ENCODE assay signal across 16 cellular contexts in genomic region chr7:111982804-111983203, GRCh38.
"Had no signal": no experiment of that assay in that cellular context is flagged by ENCODE, and none has a peak within 500 bp of the region (broad histone marks: within the 10 kb centered on the region; RNA-seq: fewer than 3 reads in every experiment).

No MANE protein-coding gene starts in this region.

- H3K27ac ChIP-seq: coronary artery, suprapubic skin had no signal

- DNase-seq: activated B cell treated with CpG ODN at 0.5 μM for 24 hours; activated CD4-positive, alpha-beta T cell treated with anti-CD3 and anti-CD28 coated beads, Interleukin-2, amount 10 ng/mL, durations not matched to agents 24 days and 14 days; activated naive CD4-positive, alpha-beta T cell treated with anti-CD3 and anti-CD28 coated beads, Interleukin-2, amount 50 U/mL, for 16 hours; activated T-cell treated with anti-CD3 and anti-CD28 coated beads for 4 hours; amniotic stem cell; effector memory CD4-positive, alpha-beta T cell; left cardiac atrium; mammary epithelial cell; naive thymus-derived CD4-positive, alpha-beta T cell; right cardiac atrium; stimulated activated CD4-positive, alpha-beta T cell treated with anti-CD3 and anti-CD28 coated beads, Interleukin-2, amount 100 ng/mL, for 48 hours; stimulated activated naive CD4-positive, alpha-beta T cell treated with Interleukin-2 at 50 U/mL for 16 hours; T-helper 2 cell had no signal

- H3K9me3 ChIP-seq: suprapubic skin had no signal

- H3K27me3 ChIP-seq: suprapubic skin had no signal

- H3K4me1 Mint-ChIP-seq: activated CD4-positive, alpha-beta T cell treated with anti-CD3 and anti-CD28 coated beads, Interleukin-2, amount 10 ng/mL, durations not matched to agents 24 days and 14 days; naive thymus-derived CD4-positive, alpha-beta T cell had no signal

- H3K27me3 Mint-ChIP-seq: activated B cell treated with CpG ODN at 0.5 μM for 24 hours, type B pancreatic cell had no signal

- H3K36me3 Mint-ChIP-seq: naive thymus-derived CD4-positive, alpha-beta T cell had no signal

- ATAC-seq: naive thymus-derived CD4-positive, alpha-beta T cell had no signal

- H3K4me3 Mint-ChIP-seq: activated B cell treated with CpG ODN at 0.5 μM for 24 hours; activated CD4-positive, alpha-beta T cell treated with anti-CD3 and anti-CD28 coated beads, Interleukin-2, amount 10 ng/mL, durations not matched to agents 24 days and 14 days; naive thymus-derived CD4-positive, alpha-beta T cell; type B pancreatic cell had no signal

- H3K4me3 ChIP-seq: coronary artery, suprapubic skin had no signal

- H3K27ac Mint-ChIP-seq: activated B cell treated with CpG ODN at 0.5 μM for 24 hours; activated CD4-positive, alpha-beta T cell treated with anti-CD3 and anti-CD28 coated beads, Interleukin-2, amount 10 ng/mL, durations not matched to agents 24 days and 14 days; naive thymus-derived CD4-positive, alpha-beta T cell; type B pancreatic cell had no signal

- H3K9me3 Mint-ChIP-seq: activated B cell treated with CpG ODN at 0.5 μM for 24 hours; activated CD4-positive, alpha-beta T cell treated with anti-CD3 and anti-CD28 coated beads, Interleukin-2, amount 10 ng/mL, durations not matched to agents 24 days and 14 days; type B pancreatic cell had no signal
